ENCODE assay signal across 10 cellular contexts in the genomic region with DNA sequence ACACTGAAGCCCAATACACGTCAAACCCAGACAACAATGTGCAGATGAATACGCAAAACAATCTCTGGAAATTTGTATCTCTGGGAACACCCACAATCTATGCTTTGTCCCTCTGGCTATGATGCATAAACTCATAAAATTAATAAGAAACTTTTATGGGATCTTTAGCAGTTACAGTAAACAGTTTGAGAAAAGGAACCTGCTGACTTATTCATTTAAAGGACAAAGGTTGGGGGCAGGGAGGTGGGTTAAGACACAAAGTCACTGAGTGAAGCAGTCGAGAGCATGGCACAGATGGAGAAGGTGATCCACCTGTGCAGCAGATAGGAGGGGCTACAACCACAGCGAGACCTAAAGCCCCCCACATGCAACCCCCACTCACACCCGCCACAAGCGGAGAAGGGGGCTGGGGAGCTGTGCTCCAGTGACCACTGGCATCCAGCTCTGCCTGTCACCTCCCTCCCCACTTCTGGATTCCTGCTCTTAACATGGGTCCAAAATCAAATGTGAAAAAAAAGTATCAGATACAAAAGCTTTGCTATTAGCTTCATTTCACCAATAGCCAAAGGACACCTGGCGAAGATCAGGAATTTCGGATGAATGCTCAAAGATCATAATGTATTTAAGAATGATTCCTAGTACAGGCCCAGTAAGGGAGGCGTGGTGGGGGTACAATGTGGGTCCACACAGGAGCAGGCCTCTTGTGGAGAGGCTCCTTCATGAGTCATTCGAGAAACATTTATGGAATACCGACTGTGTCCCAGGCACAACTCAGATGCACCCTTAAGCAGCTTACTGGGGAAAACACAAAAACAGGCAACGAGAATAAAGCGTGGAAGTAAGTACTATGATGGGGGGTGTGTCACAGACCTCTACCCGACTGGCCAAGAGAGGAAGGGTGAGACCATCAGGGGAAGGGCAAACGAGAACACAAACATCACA. TPM values are rescaled to one million over a fixed set of nuclear protein-coding genes. Genes with fewer than 3 reads are reported as not detected.
DNase-seq lines count a peak whose midpoint lies in the region; ATAC-seq, FAIRE-seq and TF ChIP-seq lines count a peak whose summit lies in the region.
"Had no signal": no experiment of that assay in that cellular context is flagged by ENCODE, and none has a peak within 500 bp of the region (broad histone marks: within the 10 kb centered on the region; RNA-seq: fewer than 3 reads in every experiment).

No MANE protein-coding gene starts in this region.

- peaks cover 14% of the 10 kb centered on the region for H3K4me1 ChIP-seq in A549
- H3K4me1 ChIP-seq: ascending aorta had no signal

- DNase-seq in A549 (ENCODE audit: low read depth in 1 of 2, low spot score in 1 of 2) (peak; percentile 6), HS-5 (ENCODE audit: low read depth) (peak; percentile 10), astrocyte of the cerebellum (ENCODE audit: low read depth) (peak; percentile 70), islet precursor cell (peak; percentile 89), NCI-H146 (lab: John Stamatoyannopoulos, UW) (no peak), amniotic stem cell (lab: John Stamatoyannopoulos, UW) (no peak)
- DNase-seq in NK-92 treated with Interleukin-12 subunit alpha and Interleukin-12 subunit beta, amount 100 ng/mL, for 24 hours (lab: John Stamatoyannopoulos, UW), result no peak

- CTCF ChIA-PET in A549 (lab: Yijun Ruan, JAX), result no interaction called here

- WGBS in A549 (ENCODE audit: missing lambda C conversion rate), result 62% methylated on average over 15 of the region's 15 CpGs

- no peak for TF ChIP-seq CTCF in A549 (IDR thresholded peaks at IDR 0.05)
- no peak for TF ChIP-seq CTCF in astrocyte of the cerebellum (IDR thresholded peaks at IDR 0.05; ENCODE audit: low read depth, low read length, missing control alignments)

- H3K9me3 ChIP-seq in A549, result no peaks in the 10 kb centered on the region
- H3K9me3 ChIP-seq: ascending aorta had no signal

- POLR2A ChIA-PET in A549 (lab: Yijun Ruan, JAX), result no interaction called here

- peak overlapping the region; percentile 48 for H3K4me2 ChIP-seq in A549

- in situ Hi-C loops in astrocyte of the cerebellum (cut with HindIII; ENCODE audit: low sequenced_read_pairs), result no loop called here

- TF ChIP-seq POLR2A in A549 (IDR thresholded peaks at IDR 0.05; ENCODE audit: low read length), result no peak

- FAIRE-seq in A549 (lab: Jason Lieb, UNC), result no peak
- FAIRE-seq: G401.6 had no signal

- TF ChIP-seq RAD21 in A549 (conservative IDR thresholded peaks at IDR 0.05 in 1 of 2, IDR thresholded peaks at IDR 0.05 in 1 of 2), result no peak

- no peak for TF ChIP-seq EP300 in A549 (IDR thresholded peaks at IDR 0.05)

- ATAC-seq in A549, result peak; percentile 50 to 66; a peak in 5 of 6 replicates
- ATAC-seq in esophagus mucosa, result no peak

- H3K27ac ChIP-seq in A549, result peak overlapping the region in 1 of 2 experiments; percentile 50; a peak in 2 of 6 replicates
- H3K27ac ChIP-seq: ascending aorta had no signal

- H3K4me3 ChIP-seq in A549 (no peak overlapping the region), astrocyte of the cerebellum (ENCODE audit: low read depth, low read length) (no peak overlapping the region)
- H3K4me3 ChIP-seq: ascending aorta had no signal

TF ChIP-seq in A549, 52 proteins besides CTCF, POLR2A, EP300 and RAD21:
- no peak for TF ChIP-seq ZC3H11A (IDR thresholded peaks at IDR 0.05)
- no peak for TF ChIP-seq HDAC2 (IDR thresholded peaks at IDR 0.05)
- TF ChIP-seq KDM1A (IDR thresholded peaks at IDR 0.05; ENCODE audit: low read depth), result no peak
- no peak for TF ChIP-seq JUNB (IDR thresholded peaks at IDR 0.05)
- no peak for TF ChIP-seq HOXB13 (CRISPR knock-in tag; IDR thresholded peaks at IDR 0.05; ENCODE audit: low read depth)
- no peak for TF ChIP-seq FOSB (CRISPR knock-in tag; IDR thresholded peaks at IDR 0.05)
- TF ChIP-seq, protein P1, sequence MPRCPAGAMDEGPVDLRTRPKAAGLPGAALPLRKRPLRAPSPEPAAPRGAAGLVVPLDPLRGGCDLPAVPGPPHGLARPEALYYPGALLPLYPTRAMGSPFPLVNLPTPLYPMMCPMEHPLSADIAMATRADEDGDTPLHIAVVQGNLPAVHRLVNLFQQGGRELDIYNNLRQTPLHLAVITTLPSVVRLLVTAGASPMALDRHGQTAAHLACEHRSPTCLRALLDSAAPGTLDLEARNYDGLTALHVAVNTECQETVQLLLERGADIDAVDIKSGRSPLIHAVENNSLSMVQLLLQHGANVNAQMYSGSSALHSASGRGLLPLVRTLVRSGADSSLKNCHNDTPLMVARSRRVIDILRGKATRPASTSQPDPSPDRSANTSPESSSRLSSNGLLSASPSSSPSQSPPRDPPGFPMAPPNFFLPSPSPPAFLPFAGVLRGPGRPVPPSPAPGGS (IDR thresholded peaks at IDR 0.05), result no peak
- no peak for TF ChIP-seq TP53 (CRISPR knock-in tag; IDR thresholded peaks at IDR 0.05)
- TF ChIP-seq RFX5 (IDR thresholded peaks at IDR 0.05), result no peak
- no peak for TF ChIP-seq CHD4 (IDR thresholded peaks at IDR 0.05; ENCODE audit: borderline replicate concordance)
- TF ChIP-seq, protein P2, sequence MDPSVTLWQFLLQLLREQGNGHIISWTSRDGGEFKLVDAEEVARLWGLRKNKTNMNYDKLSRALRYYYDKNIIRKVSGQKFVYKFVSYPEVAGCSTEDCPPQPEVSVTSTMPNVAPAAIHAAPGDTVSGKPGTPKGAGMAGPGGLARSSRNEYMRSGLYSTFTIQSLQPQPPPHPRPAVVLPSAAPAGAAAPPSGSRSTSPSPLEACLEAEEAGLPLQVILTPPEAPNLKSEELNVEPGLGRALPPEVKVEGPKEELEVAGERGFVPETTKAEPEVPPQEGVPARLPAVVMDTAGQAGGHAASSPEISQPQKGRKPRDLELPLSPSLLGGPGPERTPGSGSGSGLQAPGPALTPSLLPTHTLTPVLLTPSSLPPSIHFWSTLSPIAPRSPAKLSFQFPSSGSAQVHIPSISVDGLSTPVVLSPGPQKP (IDR thresholded peaks at IDR 0.05; ENCODE audit: low read depth, low read length), result no peak
- TF ChIP-seq, protein P3, sequence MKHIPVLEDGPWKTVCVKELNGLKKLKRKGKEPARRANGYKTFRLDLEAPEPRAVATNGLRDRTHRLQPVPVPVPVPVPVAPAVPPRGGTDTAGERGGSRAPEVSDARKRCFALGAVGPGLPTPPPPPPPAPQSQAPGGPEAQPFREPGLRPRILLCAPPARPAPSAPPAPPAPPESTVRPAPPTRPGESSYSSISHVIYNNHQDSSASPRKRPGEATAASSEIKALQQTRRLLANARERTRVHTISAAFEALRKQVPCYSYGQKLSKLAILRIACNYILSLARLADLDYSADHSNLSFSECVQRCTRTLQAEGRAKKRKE (CRISPR knock-in tag; IDR thresholded peaks at IDR 0.05; ENCODE audit: low read depth), result no peak
- TF ChIP-seq RNF2 (IDR thresholded peaks at IDR 0.05; ENCODE audit: borderline replicate concordance, low read depth), result no peak
- no peak for TF ChIP-seq MYC (IDR thresholded peaks at IDR 0.05; ENCODE audit: borderline replicate concordance, low read length)
- no peak for TF ChIP-seq FOSL2 (IDR thresholded peaks at IDR 0.05)
- no peak for TF ChIP-seq FOSL2 (CRISPR knock-in tag; IDR thresholded peaks at IDR 0.05)
- TF ChIP-seq, protein P4, sequence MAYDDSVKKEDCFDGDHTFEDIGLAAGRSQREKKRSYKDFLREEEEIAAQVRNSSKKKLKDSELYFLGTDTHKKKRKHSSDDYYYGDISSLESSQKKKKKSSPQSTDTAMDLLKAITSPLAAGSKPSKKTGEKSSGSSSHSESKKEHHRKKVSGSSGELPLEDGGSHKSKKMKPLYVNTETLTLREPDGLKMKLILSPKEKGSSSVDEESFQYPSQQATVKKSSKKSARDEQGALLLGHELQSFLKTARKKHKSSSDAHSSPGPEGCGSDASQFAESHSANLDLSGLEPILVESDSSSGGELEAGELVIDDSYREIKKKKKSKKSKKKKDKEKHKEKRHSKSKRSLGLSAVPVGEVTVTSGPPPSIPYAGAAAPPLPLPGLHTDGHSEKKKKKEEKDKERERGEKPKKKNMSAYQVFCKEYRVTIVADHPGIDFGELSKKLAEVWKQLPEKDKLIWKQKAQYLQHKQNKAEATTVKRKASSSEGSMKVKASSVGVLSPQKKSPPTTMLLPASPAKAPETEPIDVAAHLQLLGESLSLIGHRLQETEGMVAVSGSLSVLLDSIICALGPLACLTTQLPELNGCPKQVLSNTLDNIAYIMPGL (CRISPR knock-in tag; IDR thresholded peaks at IDR 0.05; ENCODE audit: borderline replicate concordance), result no peak

RNA-seq across cellular contexts. Expression of a gene that starts 44.8 kb away (rescaled TPM):
- 10.7 and 11.9 TPM in 2 replicates for polyA plus RNA-seq in A549 (2011; rRNA removed)
- polyA plus RNA-seq in A549 (2012; cell fraction: cytosol; rRNA removed), result 21.4 and 22.4 TPM in 2 replicates
- polyA plus RNA-seq in A549 (2012; cell fraction: nucleus; rRNA removed), result 13.9 and 15.2 TPM in 2 replicates
- 13.4 to 14.8 TPM (median 14.4 TPM) in 3 replicates for polyA plus RNA-seq in A549 (2017; fragmentation: RNase III; extraction: RNeasy Plus Mini Kit Qiagen cat#74134 plus additional on column Dnase treatment)
- polyA minus RNA-seq in A549 (2011; rRNA and poly(A)+ RNA removed), result 2.1 and 2.8 TPM in 2 replicates
- 11.1 TPM for total RNA-seq in esophagus mucosa

Comparison
In these comparisons a context has a peak if more than half of its experiments do, and no peak if none do; other contexts are left out.
1. DNase-seq: peak in A549 (2 of 2), HS-5 (single experiment), astrocyte of the cerebellum (single experiment) and islet precursor cell (single experiment); none in NCI-H146 (single experiment), amniotic stem cell (single experiment) and NK-92 treated with Interleukin-12 subunit alpha and Interleukin-12 subunit beta, amount 100 ng/mL, for 24 hours (single experiment).